ENCODE assay signal across 8 cellular contexts in the genomic region with DNA sequence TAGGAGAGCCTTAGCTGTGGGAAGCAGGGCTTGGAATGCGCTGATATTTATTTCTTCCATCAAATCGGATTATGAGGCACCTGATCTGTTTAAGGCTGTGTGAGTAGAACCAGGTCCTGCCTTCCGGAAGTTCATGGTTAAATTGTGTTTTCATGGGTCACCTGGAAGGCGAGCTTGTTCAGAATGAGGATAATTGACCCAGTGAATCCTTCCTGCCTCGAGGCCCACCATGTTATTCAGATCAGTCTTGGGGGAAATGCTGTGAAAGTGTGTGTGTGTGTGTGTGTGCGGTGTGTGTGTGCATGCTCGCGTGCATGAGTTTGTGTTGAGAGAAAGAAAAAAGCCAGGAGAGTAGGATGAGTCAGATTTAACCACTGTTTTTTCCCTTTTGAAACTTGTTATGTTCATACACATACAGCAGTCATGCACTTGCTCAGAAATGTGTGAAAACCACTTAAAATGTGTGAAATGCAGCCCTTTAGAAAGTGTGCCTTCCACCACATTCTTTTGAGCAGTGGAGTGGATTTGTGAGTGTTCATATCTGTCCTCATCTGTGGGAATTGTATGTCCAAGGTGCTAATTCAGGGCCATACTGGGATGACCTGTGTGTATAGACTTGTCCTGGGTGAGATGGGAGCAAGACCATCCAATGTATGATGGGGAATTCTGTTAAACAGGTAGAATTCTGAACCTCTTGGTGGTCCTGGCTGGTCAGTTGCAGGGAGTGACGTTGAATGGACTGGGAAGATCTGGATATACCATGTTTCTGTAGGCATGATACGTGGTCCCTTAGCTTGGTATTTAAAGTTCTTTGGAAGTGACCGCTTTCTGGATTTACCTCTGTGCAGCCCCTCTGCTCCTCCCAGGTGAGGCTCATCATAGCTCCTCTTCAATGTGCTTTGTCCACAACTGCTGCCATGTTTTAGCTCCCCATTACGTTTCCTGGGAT. TPM values are rescaled to one million over a fixed set of nuclear protein-coding genes. Genes with fewer than 3 reads are reported as not detected.
DNase-seq lines count a peak whose midpoint lies in the region; ATAC-seq, FAIRE-seq and TF ChIP-seq lines count a peak whose summit lies in the region.

No MANE protein-coding gene starts in this region.

- POLR2A ChIA-PET in HEK293 (lab: Yijun Ruan, JAX) (interaction anchor here (0.6 kb wide), 1 partner anchor 135 kb away, joined by 3 read pairs; no protein-coding TSS in a partner anchor), endothelial cell of umbilical vein (lab: Charles Lee) (interaction anchor here (0.8 kb wide), 1 partner anchor 33 kb away, joined by 3 read pairs; no protein-coding TSS in a partner anchor)

- no peak overlapping the region for H2AFZ ChIP-seq in endothelial cell of umbilical vein (ENCODE audit: low read depth, low read length)

- H4K20me1 ChIP-seq in DOHH2 (ENCODE audit: control insufficient read depth, insufficient read depth, low read depth, low read length), result no peaks in the 10 kb centered on the region
- no peaks in the 10 kb centered on the region for H4K20me1 ChIP-seq in endothelial cell of umbilical vein (replicated peaks; ENCODE audit: control insufficient read depth, extremely low read depth, insufficient read depth, low read length)

- H3K9ac ChIP-seq in endothelial cell of umbilical vein (replicated peaks; ENCODE audit: extremely low read depth, insufficient read depth, low read length), result no peak overlapping the region

- H3K36me3 ChIP-seq in DOHH2 (ENCODE audit: control insufficient read depth, low read length) (0 out of 2 replicates have a peak, but pooled peaks cover 2% of the 10 kb centered on the region), HEK293 (ENCODE audit: control insufficient read depth in 2 of 2, insufficient read depth in 1 of 2, low read length in 2 of 2) (peaks cover 0 to 4% of the 10 kb centered on the region in 2 experiments; a peak in 1 of 3 replicates), endothelial cell of umbilical vein (ENCODE audit: control insufficient read depth in 2 of 2, extremely low read depth in 1 of 2, insufficient read depth in 2 of 2, low read length in 2 of 2) (no peaks in the 10 kb centered on the region), vagina (no peaks in the 10 kb centered on the region)

- peak overlapping the region; percentile 90 for H3K4me2 ChIP-seq in DOHH2 (ENCODE audit: low read length)
- H3K4me2 ChIP-seq in endothelial cell of umbilical vein (ENCODE audit: insufficient read depth, low read length), result no peak overlapping the region

- peaks cover 54% of the 10 kb centered on the region for H3K79me2 ChIP-seq in DOHH2 (ENCODE audit: control insufficient read depth, low read length)
- peaks cover 86% of the 10 kb centered on the region for H3K79me2 ChIP-seq in endothelial cell of umbilical vein (ENCODE audit: control insufficient read depth, insufficient read depth, low read length)

- BruUV-seq in endothelial cell of umbilical vein (replicated peaks; lab: Mats Ljungman, UMichigan), result no TSS peak

- no peaks in the 10 kb centered on the region for H3K9me2 ChIP-seq in DOHH2 (replicated peaks; ENCODE audit: control insufficient read depth, low read length)

- TF ChIP-seq CTCF in DOHH2 (IDR thresholded peaks at IDR 0.05; ENCODE audit: low read depth, low read length, poor library complexity, severe bottlenecking) (no peak), HEK293 (tag by site-specific recombination; IDR thresholded peaks at IDR 0.05) (no peak), endothelial cell of umbilical vein (IDR thresholded peaks at IDR 0.05; ENCODE audit: extremely low read depth in 1 of 2, insufficient read depth in 1 of 2, low read depth in 1 of 2, low read length in 2 of 2) (no peak), vagina (IDR thresholded peaks at IDR 0.05) (no peak)

- no peaks in the 10 kb centered on the region for H3K9me1 ChIP-seq in endothelial cell of umbilical vein (replicated peaks; ENCODE audit: control insufficient read depth, extremely low read depth, insufficient read depth, low read length)

- peak; percentile 87 for DNase-seq in RPMI7951 (ENCODE audit: low read depth)
- peak; percentile 77 for DNase-seq in endothelial cell of umbilical vein (ENCODE audit: low read depth, low spot score)
- DNase-seq in vagina (ENCODE audit: extremely low spot score in 2 of 2), result no peak
- no peak for DNase-seq in right cardiac atrium
- no peak for DNase-seq in NCI-H1694 (lab: John Stamatoyannopoulos, UW)
- DNase-seq in OCI-M2 (lab: John Stamatoyannopoulos, UW; ENCODE audit: unreplicated experiment), result no peak

- CTCF ChIA-PET in HEK293 (lab: Yijun Ruan, JAX), result interaction anchor here (1.0 kb wide), 1 partner anchor 193 kb away, joined by 4 read pairs; no protein-coding TSS in a partner anchor
- CTCF ChIA-PET in endothelial cell of umbilical vein (lab: Charles Lee), result interaction anchor here (1.0 to 1.4 kb wide), 4 partner anchors 21 to 76 kb away, joined by 3 to 7 read pairs (median 5); partner anchors contain the start of gene SMAD3

- TF ChIP-seq POLR2A in endothelial cell of umbilical vein (IDR thresholded peaks at IDR 0.05; ENCODE audit: low read depth, low read length), result no peak
- TF ChIP-seq POLR2A in vagina (IDR thresholded peaks at IDR 0.05), result no peak

- H3K9me3 ChIP-seq in DOHH2 (ENCODE audit: control insufficient read depth, insufficient read depth, low read length) (no peaks in the 10 kb centered on the region), HEK293 (ENCODE audit: control insufficient read depth, insufficient read depth, low read depth, low read length) (no peaks in the 10 kb centered on the region), endothelial cell of umbilical vein (replicated peaks; ENCODE audit: control insufficient read depth, insufficient read depth, low read length) (no peaks in the 10 kb centered on the region), vagina (no peaks in the 10 kb centered on the region), right cardiac atrium (ENCODE audit: control insufficient read depth, low read length) (no peaks in the 10 kb centered on the region)

- peaks cover 93% of the 10 kb centered on the region for H3K4me1 ChIP-seq in DOHH2 (ENCODE audit: control insufficient read depth, low read length)
- peaks cover 15% of the 10 kb centered on the region for H3K4me1 ChIP-seq in HEK293 (ENCODE audit: control insufficient read depth, insufficient read depth, low read length)
- peaks cover 65% of the 10 kb centered on the region for H3K4me1 ChIP-seq in endothelial cell of umbilical vein (ENCODE audit: control insufficient read depth, extremely low read depth, insufficient read depth, low read length)
- peaks cover 98% of the 10 kb centered on the region for H3K4me1 ChIP-seq in vagina
- H3K4me1 ChIP-seq in right cardiac atrium (ENCODE audit: control insufficient read depth, insufficient read depth, low read length), result peaks cover 43% of the 10 kb centered on the region

- dilution Hi-C loops in endothelial cell of umbilical vein (cut with MboI; ENCODE audit: extremely low pct_ligation_motif_present, low sequenced_read_pairs), result no loop called here

- H3K27me3 ChIP-seq in DOHH2 (ENCODE audit: control insufficient read depth, low read length) (no peaks in the 10 kb centered on the region), endothelial cell of umbilical vein (ENCODE audit: control insufficient read depth in 2 of 2, insufficient read depth in 2 of 2, low read length in 2 of 2) (no peaks in the 10 kb centered on the region), vagina (no peaks in the 10 kb centered on the region), right cardiac atrium (ENCODE audit: control insufficient read depth, insufficient read depth) (no peaks in the 10 kb centered on the region)

- WGBS in right cardiac atrium, result 75% methylated on average over 12 of the region's 12 CpGs

- 0 out of 2 replicates have a peak, but pooled peaks cover 2% of the 10 kb centered on the region for H3F3A ChIP-seq in DOHH2 (ENCODE audit: control insufficient read depth, insufficient read depth)

- H3K27ac ChIP-seq in DOHH2 (ENCODE audit: low read depth, low read length) (peak overlapping the region; percentile 73), HEK293 (ENCODE audit: extremely low read depth, low read depth, low read length) (no peak overlapping the region), endothelial cell of umbilical vein (ENCODE audit: insufficient read depth, low read depth, low read length) (peak overlapping the region; percentile 95), vagina (peak overlapping the region; percentile 1), right cardiac atrium (ENCODE audit: low read length) (no peak overlapping the region)

- H3K4me3 ChIP-seq in DOHH2 (ENCODE audit: low read length) (peak overlapping the region; percentile 67), HEK293 (ENCODE audit: low read depth, low read length) (no peak overlapping the region), endothelial cell of umbilical vein (replicated peaks in 1 of 3; ENCODE audit: insufficient read depth in 1 of 3, low read depth in 1 of 3, low read length in 3 of 3) (no peak overlapping the region), vagina (no peak overlapping the region), right cardiac atrium (ENCODE audit: low read length) (no peak overlapping the region)

- peak; percentile 77 for FAIRE-seq in endothelial cell of umbilical vein (lab: Jason Lieb, UNC)

- intact Hi-C loops in endothelial cell of umbilical vein (cut with micrococcal nuclease), result no loop called here
- intact Hi-C loops in vagina (cut with DNase I), result no loop called here
- intact Hi-C loops in right cardiac atrium (cut with DNase I), result loop anchor here in 1 of 4 donors (10.0 kb wide), 1 partner anchor 63 kb away; no protein-coding TSS in a partner anchor

- ATAC-seq in right cardiac atrium, result no peak

TF ChIP-seq in endothelial cell of umbilical vein, 7 proteins besides CTCF, POLR2A, EP300 and RAD21 (continues in another document):
- TF ChIP-seq MYC (IDR thresholded peaks at IDR 0.05; ENCODE audit: low read depth, low read length) (no peak), EZH2 (IDR thresholded peaks at IDR 0.05; ENCODE audit: borderline replicate concordance, low read depth, low read length, severe bottlenecking) (no peak)
- TF ChIP-seq, protein P1, sequence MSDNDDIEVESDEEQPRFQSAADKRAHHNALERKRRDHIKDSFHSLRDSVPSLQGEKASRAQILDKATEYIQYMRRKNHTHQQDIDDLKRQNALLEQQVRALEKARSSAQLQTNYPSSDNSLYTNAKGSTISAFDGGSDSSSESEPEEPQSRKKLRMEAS (IDR thresholded peaks at IDR 0.05; ENCODE audit: insufficient read depth, insufficient read length), result no peak

RNA-seq across cellular contexts. Expression of gene SMAD3, which starts 36.9 kb away (rescaled TPM):
- total RNA-seq in RPMI7951 (2014; rRNA removed; shearing (Covaris generic)), result 17.7 and 19.7 TPM in 2 replicates
- total RNA-seq in endothelial cell of umbilical vein (71.7 and 88.2 TPM in 2 replicates), vagina (53.5 TPM), right cardiac atrium (10 to 100 TPM; 29.2 to 40.5 (median 30.5) TPM)
- polyA plus RNA-seq in endothelial cell of umbilical vein (53.4 and 56.4 TPM in 2 replicates), right cardiac atrium (9.9 TPM)
- 47.7 and 47.9 TPM in 2 replicates for polyA plus RNA-seq in endothelial cell of umbilical vein (2011; cell fraction: cytosol; rRNA removed)
- polyA plus RNA-seq in endothelial cell of umbilical vein (2011; cell fraction: nucleus; rRNA removed), result 114 and 122 TPM in 2 replicates
- 87.3 and 91.3 TPM in 2 replicates for polyA plus RNA-seq in endothelial cell of umbilical vein (2012)
- polyA minus RNA-seq in endothelial cell of umbilical vein, result 53.1 and 59.9 TPM in 2 replicates
- polyA minus RNA-seq in endothelial cell of umbilical vein (2011; cell fraction: cytosol; rRNA and poly(A)+ RNA removed), result 13.7 TPM
- polyA minus RNA-seq in endothelial cell of umbilical vein (2011; cell fraction: nucleus; rRNA and poly(A)+ RNA removed), result 73.9 and 75.1 TPM in 2 replicates

Comparison
In these comparisons a context has a peak if more than half of its experiments do, and no peak if none do; other contexts are left out.
1. H3K27ac ChIP-seq: peak in DOHH2 (single experiment), endothelial cell of umbilical vein (single experiment) and vagina (single experiment); none in HEK293 (single experiment) and right cardiac atrium (single experiment).
2. DNase-seq: peak in RPMI7951 (single experiment) and endothelial cell of umbilical vein (single experiment); none in vagina (0 of 2), right cardiac atrium (0 of 3), NCI-H1694 (single experiment) and OCI-M2 (single experiment).